ENCODE assay signal across 17 cellular contexts in the genomic region with DNA sequence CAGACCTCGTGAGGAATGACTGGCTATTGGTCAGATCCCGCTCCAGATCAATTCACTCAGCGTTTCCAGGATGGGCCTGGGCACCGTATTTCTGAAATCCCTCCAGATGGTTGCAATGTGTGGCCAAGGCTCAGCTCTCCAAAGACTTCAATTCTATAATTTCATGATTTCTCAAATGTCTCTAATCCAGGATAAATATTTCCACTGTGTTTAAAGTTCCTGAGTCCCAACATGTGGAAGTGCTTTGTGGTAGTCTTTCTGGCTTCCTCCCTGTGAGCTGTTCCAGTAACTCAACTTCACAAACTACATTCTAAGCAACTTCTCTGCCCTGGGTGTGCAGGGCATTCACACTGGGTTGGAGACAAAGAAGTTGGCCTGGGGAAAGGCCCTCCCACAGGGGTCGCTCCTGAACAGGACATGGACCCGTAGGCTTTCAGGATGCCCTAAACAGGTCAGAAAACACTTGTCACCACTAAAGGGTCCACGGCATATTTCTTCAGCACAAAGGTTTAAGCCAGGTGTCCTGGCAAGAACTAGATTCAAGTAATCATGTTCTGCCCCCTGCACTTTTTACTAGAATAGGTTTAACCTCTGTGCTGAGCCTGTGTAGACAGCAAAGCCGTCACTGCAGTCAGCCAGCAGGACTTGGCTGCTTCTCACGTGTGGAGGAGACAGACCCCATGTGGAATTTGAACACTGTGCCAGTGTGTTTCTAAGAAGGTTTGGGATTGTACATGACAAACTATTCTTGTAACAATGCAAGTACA.
A peak's percentile ranks its signal among the peaks of the same experiment; 100 is the strongest.
DNase-seq lines count a peak whose midpoint lies in the region; ATAC-seq and TF ChIP-seq lines count a peak whose summit lies in the region.
"Had no signal": no experiment of that assay in that cellular context is flagged by ENCODE, and none has a peak within 500 bp of the region (broad histone marks: within the 10 kb centered on the region; RNA-seq: fewer than 3 reads in every experiment).

No MANE protein-coding gene starts in this region.

- TF ChIP-seq CTCF in PC-3 (conservative IDR thresholded peaks at IDR 0.05; ENCODE audit: low read depth, low read length) (0 out of 2 replicates have a peak, but pooled peaks have one; percentile 12), fibroblast of the aortic adventitia (IDR thresholded peaks at IDR 0.05; ENCODE audit: insufficient read depth, low read length) (no peak), esophagus squamous epithelium (IDR thresholded peaks at IDR 0.05) (no peak)

- no peaks in the 10 kb centered on the region for H3K4me1 Mint-ChIP-seq in activated CD4-positive, alpha-beta T cell treated with anti-CD3 and anti-CD28 coated beads, Interleukin-2, amount 10 ng/mL, durations not matched to agents 24 days and 14 days
- H3K4me1 Mint-ChIP-seq: activated CD4-positive, alpha-beta memory T cell treated with anti-CD3 and anti-CD28 coated beads, Interleukin-2, amount 10 ng/mL, durations not matched to agents 7 days and 5 days; stimulated activated effector memory CD8-positive, alpha-beta T cell treated with anti-CD3 and anti-CD28 coated beads, Interleukin-12 subunit alpha, Interleukin-12 subunit beta, amount 100 ng/mL, for 72 hours had no signal

- CTCF ChIA-PET in PC-3 (lab: Charles Lee): no interaction called here

- no peaks in the 10 kb centered on the region for H3K9me2 ChIP-seq in PC-3 (replicated peaks; ENCODE audit: low read length)

- DNase-seq in ELF-1 (ENCODE audit: low read depth, low spot score): peak; percentile 51
- no peak for DNase-seq in PC-3
- DNase-seq in fibroblast of the aortic adventitia (ENCODE audit: low read depth): peak; percentile 75
- DNase-seq in esophagus squamous epithelium (lab: John Stamatoyannopoulos, UW): no peak
- no peak for DNase-seq in activated CD4-positive, alpha-beta T cell treated with anti-CD3 and anti-CD28 coated beads, Interleukin-2, amount 10 ng/mL, durations not matched to agents 24 days and 14 days
- DNase-seq: activated CD4-positive, alpha-beta memory T cell treated with anti-CD3 and anti-CD28 coated beads, Interleukin-2, amount 10 ng/mL, durations not matched to agents 7 days and 5 days; activated naive CD4-positive, alpha-beta T cell treated with anti-CD3 and anti-CD28 coated beads for 36 hours; BE2C; effector memory CD4-positive, alpha-beta T cell; HFFc6; hippocampal formation; islet precursor cell; NCI-H1436; nephron progenitor cell had no signal

- no peak overlapping the region for H3K9ac ChIP-seq in PC-3 (ENCODE audit: low read length)

- no TSS peak for BruUV-seq in PC-3 (replicated peaks; lab: Mats Ljungman, UMichigan)

- H3K27me3 Mint-ChIP-seq in activated CD4-positive, alpha-beta T cell treated with anti-CD3 and anti-CD28 coated beads, Interleukin-2, amount 10 ng/mL, durations not matched to agents 24 days and 14 days: no peaks in the 10 kb centered on the region
- H3K27me3 Mint-ChIP-seq: activated CD4-positive, alpha-beta memory T cell treated with anti-CD3 and anti-CD28 coated beads, Interleukin-2, amount 10 ng/mL, durations not matched to agents 7 days and 5 days had no signal

- POLR2A ChIA-PET in PC-3 (lab: Charles Lee; ENCODE audit: unreplicated experiment): no interaction called here

- intact Hi-C loops in PC-3 (cut with micrococcal nuclease): no loop called here
- intact Hi-C loops in esophagus squamous epithelium (cut with DNase I): no loop called here
- intact Hi-C loops in activated CD4-positive, alpha-beta T cell treated with anti-CD3 and anti-CD28 coated beads, Interleukin-2, amount 10 ng/mL, durations not matched to agents 24 days and 14 days (cut with micrococcal nuclease): no loop called here

- H3K27me3 ChIP-seq in PC-3 (ENCODE audit: low read length) (no peaks in the 10 kb centered on the region), esophagus squamous epithelium (no peaks in the 10 kb centered on the region)
- H3K27me3 ChIP-seq: BE2C had no signal

- no peaks in the 10 kb centered on the region for H3K36me3 Mint-ChIP-seq in activated CD4-positive, alpha-beta T cell treated with anti-CD3 and anti-CD28 coated beads, Interleukin-2, amount 10 ng/mL, durations not matched to agents 24 days and 14 days (ENCODE audit: low read depth)
- H3K36me3 Mint-ChIP-seq: stimulated activated effector memory CD8-positive, alpha-beta T cell treated with anti-CD3 and anti-CD28 coated beads, Interleukin-12 subunit alpha, Interleukin-12 subunit beta, amount 100 ng/mL, for 72 hours had no signal

- H3K4me2 ChIP-seq in PC-3 (ENCODE audit: low read length): no peak overlapping the region

- H3K9me3 ChIP-seq in PC-3 (ENCODE audit: low read length) (no peaks in the 10 kb centered on the region), esophagus squamous epithelium (no peaks in the 10 kb centered on the region)
- H3K9me3 ChIP-seq: BE2C had no signal

- H2AFZ ChIP-seq in PC-3 (ENCODE audit: low read length): no peak overlapping the region

- H3K4me1 ChIP-seq in PC-3 (ENCODE audit: insufficient read depth, low read length) (no peaks in the 10 kb centered on the region), esophagus squamous epithelium (peaks cover 0 to 14% (median 0%) of the 10 kb centered on the region in 3 donors)
- H3K4me1 ChIP-seq: BE2C had no signal

- H3K4me3 ChIP-seq in PC-3 (ENCODE audit: low read length) (no peak overlapping the region), fibroblast of the aortic adventitia (ENCODE audit: low read depth, low read length) (no peak overlapping the region), skin epidermis (no peak overlapping the region), esophagus squamous epithelium (no peak overlapping the region)

- no peak overlapping the region for H3K27ac Mint-ChIP-seq in activated CD4-positive, alpha-beta T cell treated with anti-CD3 and anti-CD28 coated beads, Interleukin-2, amount 10 ng/mL, durations not matched to agents 24 days and 14 days
- H3K27ac Mint-ChIP-seq: activated CD4-positive, alpha-beta memory T cell treated with anti-CD3 and anti-CD28 coated beads, Interleukin-2, amount 10 ng/mL, durations not matched to agents 7 days and 5 days; activated naive CD4-positive, alpha-beta T cell treated with anti-CD3 and anti-CD28 coated beads for 36 hours; nephron progenitor cell; stimulated activated effector memory CD8-positive, alpha-beta T cell treated with anti-CD3 and anti-CD28 coated beads, Interleukin-12 subunit alpha, Interleukin-12 subunit beta, amount 100 ng/mL, for 72 hours had no signal

- no peak for TF ChIP-seq POLR2A in esophagus squamous epithelium (IDR thresholded peaks at IDR 0.05)

- H4K20me1 ChIP-seq in PC-3 (ENCODE audit: low read length): no peaks in the 10 kb centered on the region

- H3K9me3 Mint-ChIP-seq in activated CD4-positive, alpha-beta T cell treated with anti-CD3 and anti-CD28 coated beads, Interleukin-2, amount 10 ng/mL, durations not matched to agents 24 days and 14 days: no peaks in the 10 kb centered on the region
- H3K9me3 Mint-ChIP-seq: activated CD4-positive, alpha-beta memory T cell treated with anti-CD3 and anti-CD28 coated beads, Interleukin-2, amount 10 ng/mL, durations not matched to agents 7 days and 5 days; activated naive CD4-positive, alpha-beta T cell treated with anti-CD3 and anti-CD28 coated beads for 36 hours; HFFc6; stimulated activated effector memory CD8-positive, alpha-beta T cell treated with anti-CD3 and anti-CD28 coated beads, Interleukin-12 subunit alpha, Interleukin-12 subunit beta, amount 100 ng/mL, for 72 hours had no signal

- no peaks in the 10 kb centered on the region for H3K79me2 ChIP-seq in PC-3 (ENCODE audit: low read length)

- 75 to 91% methylated on average over 8 to 9 of the region's 9 CpGs for WGBS in esophagus squamous epithelium, 2 donors

- no peaks in the 10 kb centered on the region for H3K36me3 ChIP-seq in PC-3 (ENCODE audit: low read depth, low read length)
- H3K36me3 ChIP-seq in esophagus squamous epithelium: no peaks in the 10 kb centered on the region
- H3K36me3 ChIP-seq: BE2C had no signal

- H3F3A ChIP-seq in PC-3 (ENCODE audit: low read length, unreplicated experiment): no peaks in the 10 kb centered on the region

- H3K27ac ChIP-seq in PC-3 (ENCODE audit: low read length) (no peak overlapping the region), skin epidermis (peak overlapping the region in 17 of 21 experiments; percentile 1 to 78 (median 37)), esophagus squamous epithelium (peak overlapping the region in 2 of 4 donors; percentile 48 to 51)

- H3K4me3 Mint-ChIP-seq in activated CD4-positive, alpha-beta T cell treated with anti-CD3 and anti-CD28 coated beads, Interleukin-2, amount 10 ng/mL, durations not matched to agents 24 days and 14 days: no peak overlapping the region
- H3K4me3 Mint-ChIP-seq: activated CD4-positive, alpha-beta memory T cell treated with anti-CD3 and anti-CD28 coated beads, Interleukin-2, amount 10 ng/mL, durations not matched to agents 7 days and 5 days; activated naive CD4-positive, alpha-beta T cell treated with anti-CD3 and anti-CD28 coated beads for 36 hours; nephron progenitor cell; stimulated activated effector memory CD8-positive, alpha-beta T cell treated with anti-CD3 and anti-CD28 coated beads, Interleukin-12 subunit alpha, Interleukin-12 subunit beta, amount 100 ng/mL, for 72 hours had no signal

- ATAC-seq in PC-3: no peak
- no peak for ATAC-seq in SK-N-SH treated with all-trans-retinoic acid at 6 μM for 48 hours
- ATAC-seq: stimulated activated effector memory CD8-positive, alpha-beta T cell treated with anti-CD3 and anti-CD28 coated beads, Interleukin-12 subunit alpha, Interleukin-12 subunit beta, amount 100 ng/mL, for 72 hours had no signal

TF ChIP-seq in SK-N-SH treated with all-trans-retinoic acid at 6 μM for 48 hours, 23 proteins besides CTCF, POLR2A, EP300 and RAD21:
- TF ChIP-seq, protein P1, sequence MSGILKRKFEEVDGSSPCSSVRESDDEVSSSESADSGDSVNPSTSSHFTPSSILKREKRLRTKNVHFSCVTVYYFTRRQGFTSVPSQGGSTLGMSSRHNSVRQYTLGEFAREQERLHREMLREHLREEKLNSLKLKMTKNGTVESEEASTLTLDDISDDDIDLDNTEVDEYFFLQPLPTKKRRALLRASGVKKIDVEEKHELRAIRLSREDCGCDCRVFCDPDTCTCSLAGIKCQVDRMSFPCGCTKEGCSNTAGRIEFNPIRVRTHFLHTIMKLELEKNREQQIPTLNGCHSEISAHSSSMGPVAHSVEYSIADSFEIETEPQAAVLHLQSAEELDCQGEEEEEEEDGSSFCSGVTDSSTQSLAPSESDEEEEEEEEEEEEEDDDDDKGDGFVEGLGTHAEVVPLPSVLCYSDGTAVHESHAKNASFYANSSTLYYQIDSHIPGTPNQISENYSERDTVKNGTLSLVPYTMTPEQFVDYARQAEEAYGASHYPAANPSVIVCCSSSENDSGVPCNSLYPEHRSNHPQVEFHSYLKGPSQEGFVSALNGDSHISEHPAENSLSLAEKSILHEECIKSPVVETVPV (CRISPR knock-in tag; IDR thresholded peaks at IDR 0.05): no peak
- no peak for TF ChIP-seq ZNF8 (CRISPR knock-in tag; IDR thresholded peaks at IDR 0.05)

Comparison
In these comparisons a context has a peak if more than half of its experiments do, and no peak if none do; other contexts are left out.
1. DNase-seq: peak in ELF-1 (single experiment) and fibroblast of the aortic adventitia (single experiment); none in PC-3 (single experiment), esophagus squamous epithelium (single experiment) and activated CD4-positive, alpha-beta T cell treated with anti-CD3 and anti-CD28 coated beads, Interleukin-2, amount 10 ng/mL, durations not matched to agents 24 days and 14 days (single experiment).